19 cellular contexts compared by ENCODE assay signal in genomic region chr3:117141821-117142220, GRCh38.
DNase-seq lines count a peak whose midpoint lies in the region; ATAC-seq and TF ChIP-seq lines count a peak whose summit lies in the region.
"Had no signal": no experiment of that assay in that cellular context is flagged by ENCODE, and none has a peak within 500 bp of the region (broad histone marks: within the 10 kb centered on the region; RNA-seq: fewer than 3 reads in every experiment).

No MANE protein-coding gene starts in this region.

- no peaks in the 10 kb centered on the region for H3K36me3 ChIP-seq in gastrocnemius medialis
- H3K36me3 ChIP-seq in breast epithelium = no peaks in the 10 kb centered on the region

- in situ Hi-C loops in gastrocnemius medialis (cut with MboI; ENCODE audit: low sequenced_read_pairs in 4 of 4) = no loop called here

- H3K9me3 ChIP-seq in gastrocnemius medialis (no peaks in the 10 kb centered on the region), breast epithelium (no peaks in the 10 kb centered on the region)

- DNase-seq in DMS79 (lab: John Stamatoyannopoulos, UW) (peak; percentile 30), NCI-H146 treated with DMSO at 0.1 percent for 48 hours (lab: John Stamatoyannopoulos, UW; ENCODE audit: unreplicated experiment) (peak; percentile 13), WTC11 (ENCODE audit: low spot score) (no peak), HuH-7.5 (ENCODE audit: low spot score) (no peak), RWPE1 (ENCODE audit: low spot score) (no peak), gastrocnemius medialis (no peak), breast epithelium (ENCODE audit: low spot score in 2 of 2) (no peak)
- DNase-seq: Calu3; CD4-positive, CD25-positive, alpha-beta regulatory T cell; GOT3; NCI-H187; NCI-H2227 treated with DMSO at 0.1 percent for 48 hours; NCI-H524 treated with DMSO at 0.1 percent for 48 hours; NK-92 treated with Interleukin-12 subunit alpha and Interleukin-12 subunit beta, amount 100 ng/mL, for 24 hours; SHP77 treated with DMSO at 0.1 percent for 48 hours had no signal

- POLR2A ChIA-PET in WTC11 (lab: Charles Lee) (no interaction called here), RWPE1 (lab: Yijun Ruan, JAX; ENCODE audit: low non-redundant PET) (no interaction called here)

- no peak overlapping the region for H3K4me3 Mint-ChIP-seq in WTC11
- H3K4me3 Mint-ChIP-seq: CD4-positive, CD25-positive, alpha-beta regulatory T cell; T-helper 1 cell treated with Interleukin-12 subunit alpha and Interleukin-12 subunit beta and Interleukin-4 antibody, amounts not matched to agents 30 μg/mL and 1 μg/mL, for 36 hours had no signal

- TF ChIP-seq CTCF in 22Rv1 (IDR thresholded peaks at IDR 0.05) (no peak), WTC11 (IDR thresholded peaks at IDR 0.05) (no peak), RWPE1 (conservative IDR thresholded peaks at IDR 0.05; ENCODE audit: low read depth) (no peak), gastrocnemius medialis (IDR thresholded peaks at IDR 0.05 in 4 of 5, conservative IDR thresholded peaks at IDR 0.05 in 1 of 5) (no peak), breast epithelium (IDR thresholded peaks at IDR 0.05) (no peak)

- intact Hi-C loops in gastrocnemius medialis (cut with DNase I; ENCODE audit: low total_unique reads) (no loop called here), breast epithelium (cut with DNase I; ENCODE audit: low total_unique reads) (no loop called here)

- peaks cover 5% of the 10 kb centered on the region; the same call in 1 of the 2 replicates for H3K9me3 Mint-ChIP-seq in WTC11
- H3K9me3 Mint-ChIP-seq: T-helper 1 cell treated with Interleukin-12 subunit alpha and Interleukin-12 subunit beta and Interleukin-4 antibody, amounts not matched to agents 30 μg/mL and 1 μg/mL, for 36 hours had no signal

- no peaks in the 10 kb centered on the region for H3K36me3 Mint-ChIP-seq in WTC11
- H3K36me3 Mint-ChIP-seq: CD4-positive, CD25-positive, alpha-beta regulatory T cell had no signal

- CTCF ChIA-PET in WTC11 (lab: Charles Lee) (no interaction called here), RWPE1 (lab: Yijun Ruan, JAX) (no interaction called here)

- H3K4me1 Mint-ChIP-seq in WTC11 = peaks cover 19% of the 10 kb centered on the region
- H3K4me1 Mint-ChIP-seq: CD4-positive, CD25-positive, alpha-beta regulatory T cell had no signal

- H3K27ac Mint-ChIP-seq in WTC11 = no peak overlapping the region
- H3K27ac Mint-ChIP-seq: CD4-positive, CD25-positive, alpha-beta regulatory T cell; T-helper 1 cell treated with Interleukin-12 subunit alpha and Interleukin-12 subunit beta and Interleukin-4 antibody, amounts not matched to agents 30 μg/mL and 1 μg/mL, for 36 hours had no signal

- H3K27me3 Mint-ChIP-seq in WTC11 (ENCODE audit: low read depth) = no peaks in the 10 kb centered on the region
- H3K27me3 Mint-ChIP-seq: CD4-positive, CD25-positive, alpha-beta regulatory T cell had no signal

- no peaks in the 10 kb centered on the region for H3K27me3 ChIP-seq in gastrocnemius medialis
- H3K27me3 ChIP-seq in breast epithelium = no peaks in the 10 kb centered on the region

- peak overlapping the region; percentile 46 for H3K27ac ChIP-seq in 22Rv1
- no peak overlapping the region for H3K27ac ChIP-seq in RWPE1
- H3K27ac ChIP-seq in gastrocnemius medialis = no peak overlapping the region
- H3K27ac ChIP-seq in breast epithelium = no peak overlapping the region
- H3K27ac ChIP-seq: HL-60 had no signal

- peak; percentile 38; the same call in 1 of the 2 replicates for ATAC-seq in WTC11
- no peak for ATAC-seq in gastrocnemius medialis
- ATAC-seq: SK-N-SH treated with all-trans-retinoic acid at 6 μM for 48 hours had no signal

- H3K4me3 ChIP-seq in gastrocnemius medialis = no peak overlapping the region
- H3K4me3 ChIP-seq in breast epithelium = no peak overlapping the region

- TF ChIP-seq POLR2A in gastrocnemius medialis (IDR thresholded peaks at IDR 0.05) (no peak), breast epithelium (IDR thresholded peaks at IDR 0.05) (no peak)

- H3K4me1 ChIP-seq in gastrocnemius medialis (no peaks in the 10 kb centered on the region), breast epithelium (no peaks in the 10 kb centered on the region)

TF ChIP-seq in WTC11, 78 proteins besides CTCF, POLR2A, EP300 and RAD21:
- TF ChIP-seq CREB1 (CRISPR knock-in tag; IDR thresholded peaks at IDR 0.05) (no peak), GRHL2 (CRISPR knock-in tag; IDR thresholded peaks at IDR 0.05; ENCODE audit: insufficient replicate concordance, severe bottlenecking) (no peak), TCF7 (CRISPR knock-in tag; IDR thresholded peaks at IDR 0.05; ENCODE audit: low read depth) (no peak), NFYB (CRISPR knock-in tag; conservative IDR thresholded peaks at IDR 0.05; ENCODE audit: low read depth) (no peak), NR1H2 (CRISPR knock-in tag; IDR thresholded peaks at IDR 0.05) (no peak), ZNF416 (CRISPR knock-in tag; IDR thresholded peaks at IDR 0.05) (no peak)
TF ChIP-seq in WTC11: peak in this region for 0.

Comparison
In these comparisons a context has a peak if more than half of its experiments do, and no peak if none do; other contexts are left out.
1. DNase-seq: peak in DMS79 (single experiment) and NCI-H146 treated with DMSO at 0.1 percent for 48 hours (single experiment); none in WTC11 (single experiment), HuH-7.5 (single experiment), RWPE1 (single experiment), gastrocnemius medialis (0 of 2) and breast epithelium (0 of 2).